26 cellular contexts compared by ENCODE assay signal in genomic region chr3:104428526-104428925, GRCh38.
"Had no signal": no experiment of that assay in that cellular context is flagged by ENCODE, and none has a peak within 500 bp of the region (broad histone marks: within the 10 kb centered on the region; RNA-seq: fewer than 3 reads in every experiment).

No MANE protein-coding gene starts in this region.

- H3K27me3 ChIP-seq: esophagus squamous epithelium, hepatocyte, pancreas, tibial artery, upper lobe of right lung, vagina had no signal

- H3K36me3 ChIP-seq: esophagus squamous epithelium, left ventricle myocardium inferior, lower lobe of right lung, pancreas, tibial artery, upper lobe of right lung, vagina had no signal

- H3K4me3 ChIP-seq: esophagus squamous epithelium, hepatocyte, left ventricle myocardium inferior, lower lobe of right lung, pancreas, smooth muscle cell, tibial artery, upper lobe of right lung, vagina had no signal

- H3K4me2 ChIP-seq: hepatocyte, smooth muscle cell had no signal

- H3K4me3 Mint-ChIP-seq: dendritic cell treated with granulocyte-macrophage colony-stimulating factor and Interleukin-4, amounts not matched to agents 40 ng/mL and 50 ng/mL, for 4 days; effector memory CD8-positive, alpha-beta T cell; naive B cell; nephron; stimulated activated effector memory CD8-positive, alpha-beta T cell treated with anti-CD3 and anti-CD28 coated beads, Interleukin-12 subunit alpha, Interleukin-12 subunit beta, amount 100 ng/mL, for 72 hours; stimulated activated naive CD8-positive, alpha-beta T cell treated with anti-CD3 and anti-CD28 coated beads, Interleukin-15, Interleukin-2, amounts not matched to agents 100 ng/mL and 50 ng/mL, for 24 hours had no signal

- H3K27ac Mint-ChIP-seq: dendritic cell treated with granulocyte-macrophage colony-stimulating factor and Interleukin-4, amounts not matched to agents 40 ng/mL and 50 ng/mL, for 4 days; effector memory CD8-positive, alpha-beta T cell; naive B cell; nephron; progenitor cell of endocrine pancreas; stimulated activated effector memory CD8-positive, alpha-beta T cell treated with anti-CD3 and anti-CD28 coated beads, Interleukin-12 subunit alpha, Interleukin-12 subunit beta, amount 100 ng/mL, for 72 hours; stimulated activated naive CD8-positive, alpha-beta T cell treated with anti-CD3 and anti-CD28 coated beads, Interleukin-15, Interleukin-2, amounts not matched to agents 100 ng/mL and 50 ng/mL, for 24 hours had no signal

- H2AFZ ChIP-seq: hepatocyte had no signal

- H3K79me2 ChIP-seq: hepatocyte had no signal

- H3K4me1 Mint-ChIP-seq: nephron; stimulated activated effector memory CD8-positive, alpha-beta T cell treated with anti-CD3 and anti-CD28 coated beads, Interleukin-12 subunit alpha, Interleukin-12 subunit beta, amount 100 ng/mL, for 72 hours had no signal

- H3K9me3 Mint-ChIP-seq: dendritic cell treated with granulocyte-macrophage colony-stimulating factor and Interleukin-4, amounts not matched to agents 40 ng/mL and 50 ng/mL, for 4 days; stimulated activated effector memory CD8-positive, alpha-beta T cell treated with anti-CD3 and anti-CD28 coated beads, Interleukin-12 subunit alpha, Interleukin-12 subunit beta, amount 100 ng/mL, for 72 hours had no signal

- H3K27me3 Mint-ChIP-seq: dendritic cell treated with granulocyte-macrophage colony-stimulating factor and Interleukin-4, amounts not matched to agents 40 ng/mL and 50 ng/mL, for 4 days; effector memory CD8-positive, alpha-beta T cell; naive B cell; progenitor cell of endocrine pancreas; stimulated activated naive CD8-positive, alpha-beta T cell treated with anti-CD3 and anti-CD28 coated beads, Interleukin-15, Interleukin-2, amounts not matched to agents 100 ng/mL and 50 ng/mL, for 24 hours had no signal

- H3K27ac ChIP-seq: epithelial cell of prostate, esophagus squamous epithelium, hepatocyte, left ventricle myocardium inferior, lower lobe of right lung, pancreas, tibial artery, upper lobe of right lung, vagina had no signal

- H3K9me3 ChIP-seq: esophagus squamous epithelium, lower lobe of right lung, pancreas, tibial artery, upper lobe of right lung, vagina had no signal

- H3K36me3 Mint-ChIP-seq: naive B cell; stimulated activated effector memory CD8-positive, alpha-beta T cell treated with anti-CD3 and anti-CD28 coated beads, Interleukin-12 subunit alpha, Interleukin-12 subunit beta, amount 100 ng/mL, for 72 hours had no signal

- DNase-seq: effector memory CD8-positive, alpha-beta T cell; esophagus squamous epithelium; foreskin fibroblast; head of caudate nucleus; kidney; left cardiac atrium; left ventricle myocardium inferior; lower lobe of right lung; mesenchymal stem cell; naive B cell; occipital lobe; pancreas; right cardiac atrium; stimulated activated CD4-positive, alpha-beta T cell treated with anti-CD3 and anti-CD28 coated beads, Interleukin-2, amount 100 ng/mL, for 48 hours; stimulated activated CD8-positive, alpha-beta memory T cell treated with anti-CD3 and anti-CD28 coated beads, Interleukin-4, amount 100 ng/mL, for 48 hours; tibial artery; upper lobe of right lung had no signal

- H3K4me1 ChIP-seq: esophagus squamous epithelium, left ventricle myocardium inferior, lower lobe of right lung, pancreas, tibial artery, upper lobe of right lung, vagina had no signal

- ATAC-seq: effector memory CD8-positive, alpha-beta T cell; left cardiac atrium; lower lobe of right lung; pancreas; right cardiac atrium; stimulated activated effector memory CD8-positive, alpha-beta T cell treated with anti-CD3 and anti-CD28 coated beads, Interleukin-12 subunit alpha, Interleukin-12 subunit beta, amount 100 ng/mL, for 72 hours; upper lobe of right lung had no signal
